Comparison of ENCODE assay signal across 1 cellular context in the genomic region with DNA sequence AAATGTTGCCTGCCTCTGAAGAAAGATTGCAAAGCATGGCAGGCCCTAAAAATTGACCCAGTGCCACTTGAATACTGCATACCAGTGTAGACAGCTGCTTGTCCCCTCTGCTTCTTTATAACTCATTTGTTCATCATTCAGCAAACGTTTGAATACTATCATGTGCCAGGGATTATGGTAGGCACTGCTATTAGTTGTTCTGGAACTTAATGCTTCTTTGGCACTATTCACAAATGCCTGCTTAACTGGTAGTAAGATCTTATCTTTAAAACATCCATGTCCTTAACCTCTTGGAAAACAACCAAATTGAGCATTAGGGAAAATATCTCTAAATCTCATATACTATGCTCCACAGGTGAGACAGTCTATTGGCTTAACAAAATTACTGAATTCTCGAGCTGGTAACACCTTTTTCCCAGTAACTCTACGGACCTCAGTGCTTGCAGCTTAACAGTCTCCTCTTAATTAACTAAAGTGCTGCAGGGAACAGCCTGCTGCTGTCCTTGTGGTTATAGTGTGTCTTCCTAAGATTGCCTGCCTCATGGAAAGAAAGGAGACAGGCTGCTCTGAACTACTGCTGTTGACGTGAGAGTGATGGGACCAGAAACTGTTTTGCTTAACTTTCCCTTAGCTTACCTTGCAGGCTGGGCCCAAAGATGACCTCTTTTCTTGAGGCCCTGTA.
TF ChIP-seq lines count a peak whose summit lies in the region.

No MANE protein-coding gene starts in this region.

TF ChIP-seq in endothelial cell of umbilical vein, 7 proteins besides CTCF, POLR2A, EP300 and RAD21 (continued from another document):
- TF ChIP-seq GATA2 (IDR thresholded peaks at IDR 0.05; ENCODE audit: insufficient read depth, insufficient read length, low read depth, low read length) (peak; percentile 22), POLR2AphosphoS5 (IDR thresholded peaks at IDR 0.05; ENCODE audit: insufficient read depth, low read depth, low read length) (no peak)
